ENCODE assay signal across 8 cellular contexts in genomic region chr7:108109216-108109908, GRCh38. TPM values are rescaled to one million over a fixed set of nuclear protein-coding genes. Genes with fewer than 3 reads are reported as not detected.
DNase-seq lines count a peak whose midpoint lies in the region; ATAC-seq, FAIRE-seq and TF ChIP-seq lines count a peak whose summit lies in the region.

No MANE protein-coding gene starts in this region.

- in situ Hi-C loops in mammary epithelial cell (cut with MboI; ENCODE audit: low sequenced_read_pairs in 2 of 2): no loop called here

- no peaks in the 10 kb centered on the region for H3K79me2 ChIP-seq in mammary epithelial cell (ENCODE audit: insufficient read depth, low read length)
- no peaks in the 10 kb centered on the region for H3K79me2 ChIP-seq in osteoblast (ENCODE audit: insufficient read depth, low read length)

- peak; percentile 47 for FAIRE-seq in GM19239 (lab: Jason Lieb, UNC)

- H3K4me1 ChIP-seq in mammary epithelial cell (ENCODE audit: insufficient read depth, low read length): no peaks in the 10 kb centered on the region
- no peaks in the 10 kb centered on the region for H3K4me1 ChIP-seq in osteoblast (ENCODE audit: insufficient read depth, low read length)

- dilution Hi-C loops in mammary epithelial cell (cut with HindIII; ENCODE audit: low sequenced_read_pairs): no loop called here

- H3K4me3 ChIP-seq in mammary epithelial cell (replicated peaks in 1 of 3; ENCODE audit: insufficient read depth in 1 of 3, low read depth in 2 of 3, low read length in 3 of 3) (no peak overlapping the region), osteoblast (ENCODE audit: insufficient read depth, low read length) (no peak overlapping the region)

- H4K20me1 ChIP-seq in mammary epithelial cell (ENCODE audit: insufficient read depth, low read length) (no peaks in the 10 kb centered on the region), osteoblast (ENCODE audit: insufficient read depth, low read length) (no peaks in the 10 kb centered on the region)

- H3K9ac ChIP-seq in mammary epithelial cell (ENCODE audit: insufficient read depth, low read length): no peak overlapping the region

- H2AFZ ChIP-seq in mammary epithelial cell (ENCODE audit: low read depth, low read length) (no peak overlapping the region), osteoblast (ENCODE audit: low read length) (no peak overlapping the region)

- CTCF ChIA-PET in mammary epithelial cell (lab: Charles Lee; ENCODE audit: low non-redundant PET): interaction anchor here (0.7 kb wide), 2 partner anchors 36 to 40 kb away, joined by 3 to 8 read pairs; no protein-coding TSS in a partner anchor

- intact Hi-C loops in mammary epithelial cell (cut with micrococcal nuclease): loop anchor here (10.0 kb wide), 1 partner anchor 165 kb away; no protein-coding TSS in a partner anchor

- H3K4me2 ChIP-seq in mammary epithelial cell (ENCODE audit: insufficient read depth, low read depth, low read length) (no peak overlapping the region), osteoblast (ENCODE audit: insufficient read depth, low read length) (no peak overlapping the region)

- no peak overlapping the region for H3K27ac ChIP-seq in mammary epithelial cell (ENCODE audit: insufficient read depth, low read depth, low read length)
- H3K27ac ChIP-seq in osteoblast (ENCODE audit: low read depth, low read length): no peak overlapping the region

- no peaks in the 10 kb centered on the region for H3K36me3 ChIP-seq in mammary epithelial cell (ENCODE audit: insufficient read depth, low read length)
- no peaks in the 10 kb centered on the region for H3K36me3 ChIP-seq in osteoblast (ENCODE audit: insufficient read depth, low read length)

- no peaks in the 10 kb centered on the region for H3K27me3 ChIP-seq in mammary epithelial cell (ENCODE audit: insufficient read depth, low read length)
- H3K27me3 ChIP-seq in osteoblast (ENCODE audit: insufficient read depth, low read length): no peaks in the 10 kb centered on the region

- DNase-seq in DMS53 (lab: John Stamatoyannopoulos, UW): peak; percentile 68
- DNase-seq in GM19239 (ENCODE audit: insufficient read length, low spot score): no peak
- peak; percentile 46 for DNase-seq in NCI-H1105 treated with DMSO at 0.1 percent for 48 hours (lab: John Stamatoyannopoulos, UW)
- no peak for DNase-seq in mammary epithelial cell
- DNase-seq in osteoblast (ENCODE audit: insufficient read length, low spot score, missing footprints): no peak
- DNase-seq in amniotic stem cell (lab: John Stamatoyannopoulos, UW): no peak
- no peak for DNase-seq in NCI-H510A treated with DMSO at 0.1 percent for 48 hours (lab: John Stamatoyannopoulos, UW)

- H3K9me3 ChIP-seq in mammary epithelial cell (replicated peaks; ENCODE audit: insufficient read depth, low read length) (no peaks in the 10 kb centered on the region), osteoblast (ENCODE audit: low read depth, low read length) (no peaks in the 10 kb centered on the region)

- no TSS peak for BruUV-seq in mammary epithelial cell (replicated peaks; lab: Mats Ljungman, UMichigan)

- TF ChIP-seq CTCF in mammary epithelial cell (conservative IDR thresholded peaks at IDR 0.05 in 1 of 2, IDR thresholded peaks at IDR 0.05 in 1 of 2; ENCODE audit: extremely low read depth in 1 of 2, insufficient read depth in 1 of 2, low read depth in 1 of 2, low read length in 2 of 2) (peak; percentile 46 to 72), osteoblast (IDR thresholded peaks at IDR 0.05; ENCODE audit: extremely low read depth, low read depth, low read length) (peak; percentile 52)

- no peak for ATAC-seq in HG03460 (IDR thresholded peaks at IDR 0.05; ENCODE audit: unreplicated experiment)

- WGBS in mammary epithelial cell (ENCODE audit: low coverage, missing lambda C conversion rate): 79% methylated on average over 2 of the region's 2 CpGs

RNA-seq across cellular contexts. Expression of gene LAMB4, which starts 20.8 kb away (rescaled TPM):
- total RNA-seq in mammary epithelial cell (1 to 10 TPM in 1 of 2 donors, under 1 TPM in 1; 0.09 to 1.0 TPM), osteoblast (under 0.01 and 0.36 TPM in 2 replicates)
- polyA plus RNA-seq in mammary epithelial cell: 0.27 TPM
- 0.93 TPM for polyA minus RNA-seq in mammary epithelial cell

Comparison
In these comparisons a context has a peak if more than half of its experiments do, and no peak if none do; other contexts are left out.
1. DNase-seq: peak in DMS53 (single experiment) and NCI-H1105 treated with DMSO at 0.1 percent for 48 hours (single experiment); none in GM19239 (single experiment), mammary epithelial cell (single experiment), osteoblast (single experiment), amniotic stem cell (single experiment) and NCI-H510A treated with DMSO at 0.1 percent for 48 hours (single experiment).